8 cellular contexts compared by ENCODE assay signal in the genomic region with DNA sequence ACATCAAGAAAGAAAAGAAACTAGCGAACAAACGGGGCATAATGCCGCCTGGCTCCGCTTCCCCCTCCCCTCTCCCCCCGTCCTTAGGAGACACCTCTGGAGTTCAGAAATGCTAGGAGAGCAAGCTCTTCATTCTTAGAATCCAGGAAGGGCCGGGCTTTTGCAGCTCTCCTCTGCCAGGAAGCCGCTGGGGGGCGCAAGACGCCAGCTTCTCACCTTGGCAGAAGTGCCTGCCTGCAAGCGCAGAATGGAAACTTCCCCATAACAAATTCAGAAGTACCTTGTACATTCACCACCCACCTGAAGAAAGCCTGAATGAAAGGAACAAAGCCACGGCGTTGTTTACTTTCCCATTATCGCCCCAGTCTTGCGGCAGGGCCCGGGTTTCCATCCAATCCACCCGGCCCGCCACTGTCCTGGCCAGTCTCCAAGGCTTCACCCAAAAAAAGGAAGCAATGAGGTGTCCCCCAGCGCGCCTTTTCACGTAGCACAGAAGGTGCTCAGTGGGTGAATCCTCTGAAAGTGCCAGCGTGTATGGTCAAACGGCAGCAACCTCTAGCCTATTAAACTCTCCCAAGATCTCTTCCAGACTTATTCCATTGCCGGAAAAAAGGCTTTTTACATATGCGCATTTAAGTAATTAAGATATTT. TPM values are rescaled to one million over a fixed set of nuclear protein-coding genes. Genes with fewer than 3 reads are reported as not detected.
DNase-seq lines count a peak whose midpoint lies in the region; ATAC-seq, FAIRE-seq and TF ChIP-seq lines count a peak whose summit lies in the region.

No MANE protein-coding gene starts in this region.

- CTCF ChIA-PET in CD8-positive, alpha-beta memory T cell (lab: Charles Lee): interaction anchor here (0.7 to 2.9 kb wide), 22 partner anchors 8 to 503 kb away, joined by 3 to 29 read pairs (median 4); no protein-coding TSS in a partner anchor

- H3K36me3 Mint-ChIP-seq in CD8-positive, alpha-beta memory T cell: no peaks in the 10 kb centered on the region

- intact Hi-C loops in kidney (cut with DNase I): no loop called here

- H3K27ac ChIP-seq in CD8-positive, alpha-beta memory T cell (ENCODE audit: low read depth, low read length): no peak overlapping the region
- H3K27ac ChIP-seq in kidney (ENCODE audit: low read depth in 2 of 2, low read length in 2 of 2): peak overlapping the region; percentile 48 to 55

- H3K9me3 ChIP-seq in CD8-positive, alpha-beta memory T cell (ENCODE audit: low read length): no peaks in the 10 kb centered on the region
- no peaks in the 10 kb centered on the region for H3K9me3 ChIP-seq in kidney (ENCODE audit: control insufficient read depth in 1 of 2, low read length in 2 of 2)

- H3K27me3 Mint-ChIP-seq in CD8-positive, alpha-beta memory T cell: peaks cover 23 to 36% of the 10 kb centered on the region in 2 donors

- H3K9ac ChIP-seq in kidney (ENCODE audit: low read length in 2 of 2): peak overlapping the region in 1 of 2 donors; percentile 10

- POLR2A ChIA-PET in CD8-positive, alpha-beta memory T cell (lab: Charles Lee): interaction anchor here (1.5 kb wide), 1 partner anchor 284 kb away, joined by 3 read pairs; a partner anchor contains a TSS

- peak overlapping the region; percentile 70 to 89 (median 77) for H3K4me3 Mint-ChIP-seq in CD8-positive, alpha-beta memory T cell

- H3K27me3 ChIP-seq in CD8-positive, alpha-beta memory T cell (ENCODE audit: insufficient read depth, low read length, poor library complexity, severe bottlenecking): peaks cover 7% of the 10 kb centered on the region

- H3K27ac Mint-ChIP-seq in CD8-positive, alpha-beta memory T cell: peak overlapping the region in 7 of 8 donors; percentile 0 to 85 (median 70)

- ATAC-seq in HG02852 (IDR thresholded peaks at IDR 0.05; ENCODE audit: unreplicated experiment) (peak; percentile 30), HG02678 (IDR thresholded peaks at IDR 0.05; ENCODE audit: unreplicated experiment) (no peak)

- H3K36me3 ChIP-seq in CD8-positive, alpha-beta memory T cell (ENCODE audit: insufficient read depth, low read length): no peaks in the 10 kb centered on the region
- no peaks in the 10 kb centered on the region for H3K36me3 ChIP-seq in kidney (ENCODE audit: control insufficient read depth in 1 of 2, insufficient read depth in 2 of 2, low read length in 2 of 2)

- H3K4me1 Mint-ChIP-seq in CD8-positive, alpha-beta memory T cell: peaks cover 21 to 38% (median 24%) of the 10 kb centered on the region in 3 donors

- peak overlapping the region; percentile 69 for H3K4me3 ChIP-seq in CD8-positive, alpha-beta memory T cell (ENCODE audit: low read length)
- peak overlapping the region; percentile 53 to 73 for H3K4me3 ChIP-seq in kidney (ENCODE audit: low read length in 2 of 2)

- peaks cover 27% of the 10 kb centered on the region for H3K4me1 ChIP-seq in CD8-positive, alpha-beta memory T cell (ENCODE audit: insufficient read depth, low read length)
- peaks cover 19 to 30% of the 10 kb centered on the region in 2 donors for H3K4me1 ChIP-seq in kidney (ENCODE audit: control insufficient read depth in 1 of 2, insufficient read depth in 1 of 2, low read depth in 1 of 2, low read length in 2 of 2)

- peak; percentile 17 for FAIRE-seq in kidney (lab: Jason Lieb, UNC)

- TF ChIP-seq CTCF in kidney (IDR thresholded peaks at IDR 0.05; ENCODE audit: borderline replicate concordance, extremely low read depth, insufficient read depth): peak; percentile 87

- peak; percentile 72 to 87 (median 74) for DNase-seq in CD8-positive, alpha-beta memory T cell
- DNase-seq in NCI-H345 treated with DMSO at 0.1 percent for 48 hours (lab: John Stamatoyannopoulos, UW; ENCODE audit: unreplicated experiment) (peak; percentile 86), cerebellar nuclear complex (lab: John Stamatoyannopoulos, UW) (peak; percentile 45 to 83), kidney (peak; percentile 96)
- DNase-seq in activated CD4-positive, alpha-beta T cell treated with anti-CD3 and anti-CD28 coated beads for 1 hour: peak; percentile 80
- peak; percentile 77 to 86 for DNase-seq in stimulated activated CD4-positive, alpha-beta T cell treated with anti-CD3 and anti-CD28 coated beads, Interleukin-12 subunit alpha, Interleukin-12 subunit beta, amount 100 ng/mL, for 24 hours (ENCODE audit: low read depth in 2 of 2)

- no peaks in the 10 kb centered on the region for H3K9me3 Mint-ChIP-seq in CD8-positive, alpha-beta memory T cell

RNA-seq across cellular contexts. Expression of a gene that starts 1.7 kb away (rescaled TPM):
- 1 to 10 TPM; 2.6 to 3.4 TPM for total RNA-seq in CD8-positive, alpha-beta memory T cell
- polyA plus RNA-seq in CD8-positive, alpha-beta memory T cell: 0.62 TPM
- total RNA-seq in kidney: 7.3 TPM
- 48.4 TPM for polyA plus RNA-seq in kidney (ENCODE audit: insufficient read depth, low read depth, low replicate concordance)
